8 cellular contexts compared by ENCODE assay signal in the genomic region with DNA sequence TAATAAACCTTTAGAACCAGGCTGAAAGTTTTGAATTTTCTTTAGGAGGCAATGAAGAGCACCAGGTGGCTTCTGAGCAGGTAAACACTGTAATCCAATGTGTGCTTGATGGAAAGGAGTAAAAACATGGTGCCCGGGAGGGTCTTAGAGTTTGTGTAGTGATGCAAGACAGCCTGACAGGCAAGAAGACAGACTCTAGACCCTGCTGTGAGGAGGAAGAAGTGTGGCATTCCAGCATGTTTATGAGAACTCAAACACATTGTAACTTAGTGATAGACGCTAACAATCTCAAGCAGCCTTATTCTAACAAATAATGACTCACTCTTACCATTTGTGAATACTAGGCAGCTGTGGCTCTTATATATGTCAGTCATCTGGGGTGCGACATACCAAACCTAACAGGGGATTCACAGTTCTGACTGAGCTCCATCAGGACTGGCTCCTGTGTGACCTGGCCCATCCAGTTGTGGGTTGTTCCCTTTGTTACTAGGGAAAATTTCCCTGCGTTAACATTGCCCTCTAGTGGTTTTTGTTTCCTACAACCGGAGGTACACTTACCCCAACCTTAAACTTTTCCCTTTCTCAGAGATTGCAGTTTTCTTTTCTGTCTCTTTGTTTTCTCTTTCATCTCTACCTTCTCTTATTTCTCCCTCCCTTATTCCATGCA. TPM values are rescaled to one million over a fixed set of nuclear protein-coding genes. Genes with fewer than 3 reads are reported as not detected.
DNase-seq lines count a peak whose midpoint lies in the region; ATAC-seq, FAIRE-seq and TF ChIP-seq lines count a peak whose summit lies in the region.

No MANE protein-coding gene starts in this region.

- ATAC-seq in HG03097 (IDR thresholded peaks at IDR 0.05; ENCODE audit: low FRiP score, unreplicated experiment) (peak; percentile 69), pancreas (peak; percentile 73 to 93 (median 89)), aorta (ENCODE audit: low FRiP score) (peak; percentile 85)

- no peaks in the 10 kb centered on the region for H3K27me3 ChIP-seq in OCI-LY1 (ENCODE audit: insufficient read depth, low read length)
- H3K27me3 ChIP-seq in pancreas: peaks cover 0 to 11% (median under 1%) of the 10 kb centered on the region in 4 donors
- H3K27me3 ChIP-seq in aorta (ENCODE audit: control insufficient read depth in 1 of 2, insufficient read depth in 2 of 2, low read length in 1 of 2): no peaks in the 10 kb centered on the region

- H3F3A ChIP-seq in OCI-LY1 (ENCODE audit: insufficient read depth, low read length): no peaks in the 10 kb centered on the region

- no peak overlapping the region for H3K9ac ChIP-seq in OCI-LY1 (ENCODE audit: low read length)

- 14 to 22% methylated on average over 5 of the region's 5 CpGs for WGBS in pancreas, 2 donors
- whole genome bisulfite sequencing in aorta, 2 donors: 34 to 36% methylated on average over 5 of the region's 5 CpGs

- no peaks in the 10 kb centered on the region for H3K36me3 ChIP-seq in OCI-LY1 (ENCODE audit: insufficient read depth, low read length)
- no peaks in the 10 kb centered on the region for H3K36me3 ChIP-seq in pancreas
- no peaks in the 10 kb centered on the region for H3K36me3 ChIP-seq in aorta (ENCODE audit: control insufficient read depth in 1 of 2, insufficient read depth in 2 of 2, low read length in 1 of 2)

- intact Hi-C loops in pancreas (cut with DNase I): no loop called here
- intact Hi-C loops in aorta (cut with DNase I): loop anchor here (1.0 to 2.0 kb wide), 2 partner anchors 403 to 405 kb away; no protein-coding TSS in a partner anchor

- H4K20me1 ChIP-seq in OCI-LY1 (ENCODE audit: insufficient read depth, low read length): no peaks in the 10 kb centered on the region

- H2AFZ ChIP-seq in OCI-LY1 (ENCODE audit: low read length): no peak overlapping the region

- H3K4me2 ChIP-seq in OCI-LY1 (ENCODE audit: low read length): no peak overlapping the region

- no peak overlapping the region for H3K4me3 ChIP-seq in AG09309 (ENCODE audit: control insufficient read depth, low read depth, low read length)
- no peak overlapping the region for H3K4me3 ChIP-seq in OCI-LY1 (ENCODE audit: low read depth, low read length, poor library complexity, severe bottlenecking)
- no peak overlapping the region for H3K4me3 ChIP-seq in fibroblast of mammary gland (ENCODE audit: control insufficient read depth, low read depth, low read length)
- no peak overlapping the region for H3K4me3 ChIP-seq in pancreas
- H3K4me3 ChIP-seq in aorta (ENCODE audit: low read length in 2 of 2): no peak overlapping the region

- H3K4me1 ChIP-seq in OCI-LY1 (ENCODE audit: insufficient read depth, low read length, severe bottlenecking) (no peaks in the 10 kb centered on the region), pancreas (no peaks in the 10 kb centered on the region), aorta (ENCODE audit: control insufficient read depth in 1 of 2, insufficient read depth in 2 of 2, low read length in 2 of 2) (no peaks in the 10 kb centered on the region)

- H3K79me2 ChIP-seq in OCI-LY1 (ENCODE audit: insufficient read depth, low read length): no peaks in the 10 kb centered on the region

- DNase-seq in AG09309 (ENCODE audit: low read depth): no peak
- no peak for DNase-seq in GM18507 (ENCODE audit: extremely low spot score, insufficient read length, low read depth)
- DNase-seq in activated T-cell treated with anti-CD3 and anti-CD28 coated beads for 48 hours (ENCODE audit: low read depth): peak; percentile 9
- peak; percentile 53 for DNase-seq in fibroblast of mammary gland (ENCODE audit: low read depth)
- DNase-seq in pancreas: peak in 3 of 6 donors; percentile 2 to 25 (median 15)
- no peak for DNase-seq in aorta

- H3K9me3 ChIP-seq in OCI-LY1 (ENCODE audit: low read length) (no peaks in the 10 kb centered on the region), pancreas (no peaks in the 10 kb centered on the region), aorta (ENCODE audit: control insufficient read depth, low read length) (no peaks in the 10 kb centered on the region)

- FAIRE-seq in GM18507 (lab: Jason Lieb, UNC) (peak; percentile 97), pancreas (lab: Jason Lieb, UNC) (peak; percentile 95)

- TF ChIP-seq CTCF in AG09309 (IDR thresholded peaks at IDR 0.05; ENCODE audit: control insufficient read depth, insufficient read depth, low read depth, low read length, missing control alignments) (peak; percentile 68), OCI-LY1 (IDR thresholded peaks at IDR 0.05; ENCODE audit: low read length) (peak; percentile 46), fibroblast of mammary gland (conservative IDR thresholded peaks at IDR 0.05; ENCODE audit: control insufficient read depth, insufficient read depth, low read depth, low read length) (peak; percentile 56), pancreas (IDR thresholded peaks at IDR 0.05) (peak; percentile 26 to 36 (median 32))

- H3K27ac ChIP-seq in OCI-LY1 (ENCODE audit: low read depth, low read length, poor library complexity, severe bottlenecking) (no peak overlapping the region), pancreas (no peak overlapping the region), aorta (ENCODE audit: low read depth in 1 of 2, low read length in 2 of 2) (no peak overlapping the region)

- no peaks in the 10 kb centered on the region for H3K9me2 ChIP-seq in OCI-LY1 (ENCODE audit: low read depth, low read length)

RNA-seq across cellular contexts. Expression of a gene that starts 53.8 kb away (rescaled TPM):
- 10 to 100 TPM in 3 of 6 donors, 1 to 10 TPM in 3; 1.4 to 42.6 (median 8.5) TPM for total RNA-seq in pancreas
- 1 to 10 TPM; 4.2 to 5.1 TPM for polyA plus RNA-seq in pancreas
- total RNA-seq in aorta: 100 to 1,000 TPM; 113 to 115 TPM
- 100 to 1,000 TPM in 1 of 2 donors, 10 to 100 TPM in 1; 20.6 to 105 TPM for polyA plus RNA-seq in aorta

Comparison
In these comparisons a context has a peak if more than half of its experiments do, and no peak if none do; other contexts are left out.
1. DNase-seq: peak in activated T-cell treated with anti-CD3 and anti-CD28 coated beads for 48 hours (single experiment) and fibroblast of mammary gland (single experiment); none in AG09309 (single experiment), GM18507 (single experiment) and aorta (0 of 2).
2. intact Hi-C loops: an anchor here in aorta (1.0 to 2.0 kb wide); none called in pancreas.
3. Peak in every context shown above with its lines, with median percentiles within 50 percentile points of each other: CTCF ChIP-seq and ATAC-seq.